Comparison of ENCODE assay signal across 8 cellular contexts in genomic region chr21:33924079-33924765, GRCh38. TPM values are rescaled to one million over a fixed set of nuclear protein-coding genes. Genes with fewer than 3 reads are reported as not detected.
DNase-seq lines count a peak whose midpoint lies in the region; ATAC-seq and TF ChIP-seq lines count a peak whose summit lies in the region.

No MANE protein-coding gene starts in this region.

- H3K27me3 ChIP-seq in DND-41 (ENCODE audit: insufficient read depth, low read length, poor library complexity) (no peaks in the 10 kb centered on the region), SU-DHL-6 (ENCODE audit: low read length) (no peaks in the 10 kb centered on the region), heart right ventricle (peaks cover 0 to 5% (median 0%) of the 10 kb centered on the region in 7 donors)

- ATAC-seq in DND-41 (ENCODE audit: insufficient read depth, low read depth) (peak; percentile 98), heart right ventricle (peak; percentile 94 to 98 (median 96)), GM18858 (IDR thresholded peaks at IDR 0.05; ENCODE audit: unreplicated experiment) (no peak)
- peak; percentile 91 for ATAC-seq in activated naive CD8-positive, alpha-beta T cell treated with anti-CD3 and anti-CD28 coated beads, Interleukin-2, amount 50 U/mL, for 24 hours

- H3K9ac ChIP-seq in DND-41 (ENCODE audit: low read depth, low read length) (peak overlapping the region; percentile 33), SU-DHL-6 (ENCODE audit: low read length) (no peak overlapping the region)

- H3K9me3 ChIP-seq in DND-41 (ENCODE audit: insufficient read depth, low read length, severe bottlenecking) = no peaks in the 10 kb centered on the region
- no peaks in the 10 kb centered on the region for H3K9me3 ChIP-seq in SU-DHL-6 (ENCODE audit: insufficient read depth, low read length)
- H3K9me3 ChIP-seq in heart right ventricle = no peaks in the 10 kb centered on the region

- no peaks in the 10 kb centered on the region for H3K9me3 Mint-ChIP-seq in activated naive CD8-positive, alpha-beta T cell treated with anti-CD3 and anti-CD28 coated beads, Interleukin-2, amount 50 U/mL, for 24 hours

- no peaks in the 10 kb centered on the region for H4K20me1 ChIP-seq in DND-41 (ENCODE audit: insufficient read depth, low read length)
- no peaks in the 10 kb centered on the region for H4K20me1 ChIP-seq in SU-DHL-6 (ENCODE audit: low read depth, low read length)

- H3K9me2 ChIP-seq in SU-DHL-6 (replicated peaks; ENCODE audit: insufficient read depth, low read length) = no peaks in the 10 kb centered on the region

- H3K4me1 Mint-ChIP-seq in activated naive CD8-positive, alpha-beta T cell treated with anti-CD3 and anti-CD28 coated beads, Interleukin-2, amount 50 U/mL, for 24 hours = peaks cover 11% of the 10 kb centered on the region

- peak overlapping the region; percentile 58 for H3K27ac ChIP-seq in DND-41 (ENCODE audit: low read length)
- no peak overlapping the region for H3K27ac ChIP-seq in SU-DHL-6 (ENCODE audit: low read depth, low read length)
- no peak overlapping the region for H3K27ac ChIP-seq in heart right ventricle

- no peaks in the 10 kb centered on the region for H3K27me3 Mint-ChIP-seq in activated naive CD8-positive, alpha-beta T cell treated with anti-CD3 and anti-CD28 coated beads, Interleukin-2, amount 50 U/mL, for 24 hours

- peak overlapping the region; percentile 65 for H2AFZ ChIP-seq in DND-41 (ENCODE audit: low read depth, low read length)
- peak overlapping the region; percentile 43 for H2AFZ ChIP-seq in SU-DHL-6 (ENCODE audit: low read depth, low read length, severe bottlenecking)

- no peaks in the 10 kb centered on the region for H3F3A ChIP-seq in SU-DHL-6 (ENCODE audit: insufficient read depth)

- TF ChIP-seq CTCF in DND-41 (IDR thresholded peaks at IDR 0.05; ENCODE audit: borderline replicate concordance, extremely low read depth, low read length, poor library complexity, severe bottlenecking) (peak; percentile 98), SU-DHL-6 (IDR thresholded peaks at IDR 0.05; ENCODE audit: insufficient read depth, low read length, poor library complexity, severe bottlenecking) (peak; percentile 87), heart right ventricle (IDR thresholded peaks at IDR 0.05) (peak; percentile 90 to 96 (median 95))

- H3K4me2 ChIP-seq in DND-41 (ENCODE audit: insufficient read depth, low read length) (peak overlapping the region; percentile 37), SU-DHL-6 (ENCODE audit: low read depth, low read length, poor library complexity, severe bottlenecking) (peak overlapping the region; percentile 6)

- no peak overlapping the region for H3K27ac Mint-ChIP-seq in activated naive CD8-positive, alpha-beta T cell treated with anti-CD3 and anti-CD28 coated beads, Interleukin-2, amount 50 U/mL, for 24 hours

- H3K36me3 ChIP-seq in DND-41 (ENCODE audit: insufficient read depth, low read length) = no peaks in the 10 kb centered on the region
- H3K36me3 ChIP-seq in SU-DHL-6 (ENCODE audit: low read length) = no peaks in the 10 kb centered on the region
- no peaks in the 10 kb centered on the region for H3K36me3 ChIP-seq in heart right ventricle

- H3K4me3 ChIP-seq in DND-41 (ENCODE audit: low read depth in 1 of 2, low read length in 2 of 2) = no peak overlapping the region
- no peak overlapping the region for H3K4me3 ChIP-seq in SU-DHL-6 (ENCODE audit: insufficient read depth, low read length, poor library complexity, severe bottlenecking)
- no peak overlapping the region for H3K4me3 ChIP-seq in heart right ventricle

- H3K4me1 ChIP-seq in DND-41 (ENCODE audit: insufficient read depth, low read length) (peaks cover 15% of the 10 kb centered on the region), heart right ventricle (peaks cover 0 to 10% (median 0%) of the 10 kb centered on the region in 9 donors)

- intact Hi-C loops in heart right ventricle (cut with DNase I) = loop anchor here in 9 of 10 donors (2.0 to 5.0 kb wide), 7 partner anchors 148 to 427 kb away; partner anchors contain the start of genes MRPS6 (in 3 of the 9) and SLC5A3 (in 3 of the 9)

- DNase-seq in DND-41 (peak; percentile 84), HCEC 1CT (peak; percentile 70), NCI-H128 (lab: John Stamatoyannopoulos, UW; ENCODE audit: unreplicated experiment) (peak; percentile 81), heart right ventricle (peak; percentile 89 to 90), renal cortical epithelial cell (ENCODE audit: low read depth) (peak; percentile 76)
- DNase-seq in activated naive CD8-positive, alpha-beta T cell treated with anti-CD3 and anti-CD28 coated beads, Interleukin-2, amount 50 U/mL, for 24 hours = peak; percentile 92

- WGBS in heart right ventricle, 2 donors = 22 to 24% methylated on average over 13 of the region's 13 CpGs

- H3K4me3 Mint-ChIP-seq in activated naive CD8-positive, alpha-beta T cell treated with anti-CD3 and anti-CD28 coated beads, Interleukin-2, amount 50 U/mL, for 24 hours = no peak overlapping the region

- H3K79me2 ChIP-seq in DND-41 (ENCODE audit: insufficient read depth, low read length) = no peaks in the 10 kb centered on the region
- no peaks in the 10 kb centered on the region for H3K79me2 ChIP-seq in SU-DHL-6 (ENCODE audit: insufficient read depth, low read length)

- no peaks in the 10 kb centered on the region for H3K36me3 Mint-ChIP-seq in activated naive CD8-positive, alpha-beta T cell treated with anti-CD3 and anti-CD28 coated beads, Interleukin-2, amount 50 U/mL, for 24 hours (ENCODE audit: low read depth)

RNA-seq across cellular contexts. Expression of gene ATP5PO, which starts 8.6 kb away (rescaled TPM):
- total RNA-seq in heart right ventricle (100 to 1,000 TPM; 551 to 977 (median 851) TPM), renal cortical epithelial cell (155 and 208 TPM in 2 replicates)
- polyA plus RNA-seq in heart right ventricle = 1,000 to 10,000 TPM in 1 of 2 donors, 100 to 1,000 TPM in 1; 893 to 1,557 TPM
